ENCODE assay signal across 6 cellular contexts in the genomic region with DNA sequence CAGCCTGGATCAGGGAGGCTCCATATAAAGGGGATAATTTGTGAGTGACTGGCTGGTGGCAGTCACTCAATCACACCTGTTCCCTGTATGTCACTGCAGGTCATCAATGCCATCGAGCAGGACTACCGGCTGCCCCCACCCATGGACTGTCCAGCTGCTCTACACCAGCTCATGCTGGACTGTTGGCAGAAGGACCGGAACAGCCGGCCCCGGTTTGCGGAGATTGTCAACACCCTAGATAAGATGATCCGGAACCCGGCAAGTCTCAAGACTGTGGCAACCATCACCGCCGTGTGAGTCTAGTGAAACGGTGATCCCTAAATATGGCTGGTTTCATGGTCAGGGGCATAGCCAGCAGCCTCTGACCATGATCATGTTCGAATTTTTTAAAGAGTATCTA.
"Had no signal": no experiment of that assay in that cellular context is flagged by ENCODE, and none has a peak within 500 bp of the region (broad histone marks: within the 10 kb centered on the region; RNA-seq: fewer than 3 reads in every experiment).

No MANE protein-coding gene starts in this region.

- H3K27ac Mint-ChIP-seq: IgD-negative memory B cell had no signal

- ATAC-seq: HepG2, K562 had no signal

- H3K9me3 Mint-ChIP-seq: IgD-negative memory B cell had no signal

- H3K36me3 Mint-ChIP-seq: IgD-negative memory B cell had no signal

- H3K4me3 ChIP-seq: K562 had no signal

- H3K4me3 Mint-ChIP-seq: IgD-negative memory B cell had no signal

- H3K27ac ChIP-seq: HL-60 had no signal

- DNase-seq: IMR-90, KBM-7 had no signal
